In genomic region chr12:80269953-80270552, GRCh38 we compare ENCODE assay signal across 1 cellular context.
TF ChIP-seq lines count a peak whose summit lies in the region.

No MANE protein-coding gene starts in this region.

TF ChIP-seq in HepG2, 621 proteins besides CTCF, POLR2A, EP300 and RAD21 (continued from another document):
- TF ChIP-seq, protein P1, sequence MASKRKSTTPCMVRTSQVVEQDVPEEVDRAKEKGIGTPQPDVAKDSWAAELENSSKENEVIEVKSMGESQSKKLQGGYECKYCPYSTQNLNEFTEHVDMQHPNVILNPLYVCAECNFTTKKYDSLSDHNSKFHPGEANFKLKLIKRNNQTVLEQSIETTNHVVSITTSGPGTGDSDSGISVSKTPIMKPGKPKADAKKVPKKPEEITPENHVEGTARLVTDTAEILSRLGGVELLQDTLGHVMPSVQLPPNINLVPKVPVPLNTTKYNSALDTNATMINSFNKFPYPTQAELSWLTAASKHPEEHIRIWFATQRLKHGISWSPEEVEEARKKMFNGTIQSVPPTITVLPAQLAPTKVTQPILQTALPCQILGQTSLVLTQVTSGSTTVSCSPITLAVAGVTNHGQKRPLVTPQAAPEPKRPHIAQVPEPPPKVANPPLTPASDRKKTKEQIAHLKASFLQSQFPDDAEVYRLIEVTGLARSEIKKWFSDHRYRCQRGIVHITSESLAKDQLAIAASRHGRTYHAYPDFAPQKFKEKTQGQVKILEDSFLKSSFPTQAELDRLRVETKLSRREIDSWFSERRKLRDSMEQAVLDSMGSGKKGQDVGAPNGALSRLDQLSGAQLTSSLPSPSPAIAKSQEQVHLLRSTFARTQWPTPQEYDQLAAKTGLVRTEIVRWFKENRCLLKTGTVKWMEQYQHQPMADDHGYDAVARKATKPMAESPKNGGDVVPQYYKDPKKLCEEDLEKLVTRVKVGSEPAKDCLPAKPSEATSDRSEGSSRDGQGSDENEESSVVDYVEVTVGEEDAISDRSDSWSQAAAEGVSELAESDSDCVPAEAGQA (IDR thresholded peaks at IDR 0.05; ENCODE audit: low read depth) = no peak
- TF ChIP-seq, protein P1 (CRISPR knock-in tag; IDR thresholded peaks at IDR 0.05; ENCODE audit: borderline replicate concordance) = no peak
- TF ChIP-seq MTF1 (CRISPR knock-in tag; IDR thresholded peaks at IDR 0.05) (no peak), ZNF24 (IDR thresholded peaks at IDR 0.05) (no peak), MZF1 (CRISPR knock-in tag; IDR thresholded peaks at IDR 0.05; ENCODE audit: borderline replicate concordance) (no peak), XRCC5 (optimal IDR thresholded peaks at IDR 0.05; ENCODE audit: low read length) (no peak), ZNF7 (CRISPR knock-in tag; IDR thresholded peaks at IDR 0.05) (no peak), ZNF570 (CRISPR knock-in tag; IDR thresholded peaks at IDR 0.05; ENCODE audit: borderline replicate concordance) (no peak), ESRRA (CRISPR knock-in tag; IDR thresholded peaks at IDR 0.05; ENCODE audit: low read depth) (no peak), ZFP36L2 (CRISPR knock-in tag; IDR thresholded peaks at IDR 0.05) (no peak), SMC3 (IDR thresholded peaks at IDR 0.05; ENCODE audit: low read length) (peak; percentile 57), FLYWCH1 (CRISPR knock-in tag; IDR thresholded peaks at IDR 0.05) (no peak)
- TF ChIP-seq, protein P2, sequence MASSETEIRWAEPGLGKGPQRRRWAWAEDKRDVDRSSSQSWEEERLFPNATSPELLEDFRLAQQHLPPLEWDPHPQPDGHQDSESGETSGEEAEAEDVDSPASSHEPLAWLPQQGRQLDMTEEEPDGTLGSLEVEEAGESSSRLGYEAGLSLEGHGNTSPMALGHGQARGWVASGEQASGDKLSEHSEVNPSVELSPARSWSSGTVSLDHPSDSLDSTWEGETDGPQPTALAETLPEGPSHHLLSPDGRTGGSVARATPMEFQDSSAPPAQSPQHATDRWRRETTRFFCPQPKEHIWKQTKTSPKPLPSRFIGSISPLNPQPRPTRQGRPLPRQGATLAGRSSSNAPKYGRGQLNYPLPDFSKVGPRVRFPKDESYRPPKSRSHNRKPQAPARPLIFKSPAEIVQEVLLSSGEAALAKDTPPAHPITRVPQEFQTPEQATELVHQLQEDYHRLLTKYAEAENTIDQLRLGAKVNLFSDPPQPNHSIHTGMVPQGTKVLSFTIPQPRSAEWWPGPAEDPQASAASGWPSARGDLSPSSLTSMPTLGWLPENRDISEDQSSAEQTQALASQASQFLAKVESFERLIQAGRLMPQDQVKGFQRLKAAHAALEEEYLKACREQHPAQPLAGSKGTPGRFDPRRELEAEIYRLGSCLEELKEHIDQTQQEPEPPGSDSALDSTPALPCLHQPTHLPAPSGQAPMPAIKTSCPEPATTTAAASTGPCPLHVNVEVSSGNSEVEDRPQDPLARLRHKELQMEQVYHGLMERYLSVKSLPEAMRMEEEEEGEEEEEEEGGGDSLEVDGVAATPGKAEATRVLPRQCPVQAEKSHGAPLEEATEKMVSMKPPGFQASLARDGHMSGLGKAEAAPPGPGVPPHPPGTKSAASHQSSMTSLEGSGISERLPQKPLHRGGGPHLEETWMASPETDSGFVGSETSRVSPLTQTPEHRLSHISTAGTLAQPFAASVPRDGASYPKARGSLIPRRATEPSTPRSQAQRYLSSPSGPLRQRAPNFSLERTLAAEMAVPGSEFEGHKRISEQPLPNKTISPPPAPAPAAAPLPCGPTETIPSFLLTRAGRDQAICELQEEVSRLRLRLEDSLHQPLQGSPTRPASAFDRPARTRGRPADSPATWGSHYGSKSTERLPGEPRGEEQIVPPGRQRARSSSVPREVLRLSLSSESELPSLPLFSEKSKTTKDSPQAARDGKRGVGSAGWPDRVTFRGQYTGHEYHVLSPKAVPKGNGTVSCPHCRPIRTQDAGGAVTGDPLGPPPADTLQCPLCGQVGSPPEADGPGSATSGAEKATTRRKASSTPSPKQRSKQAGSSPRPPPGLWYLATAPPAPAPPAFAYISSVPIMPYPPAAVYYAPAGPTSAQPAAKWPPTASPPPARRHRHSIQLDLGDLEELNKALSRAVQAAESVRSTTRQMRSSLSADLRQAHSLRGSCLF (CRISPR knock-in tag; IDR thresholded peaks at IDR 0.05; ENCODE audit: borderline replicate concordance) = no peak
TF ChIP-seq in HepG2: peak in this region for 3.
